Comparison of ENCODE assay signal across 10 cellular contexts in the genomic region with DNA sequence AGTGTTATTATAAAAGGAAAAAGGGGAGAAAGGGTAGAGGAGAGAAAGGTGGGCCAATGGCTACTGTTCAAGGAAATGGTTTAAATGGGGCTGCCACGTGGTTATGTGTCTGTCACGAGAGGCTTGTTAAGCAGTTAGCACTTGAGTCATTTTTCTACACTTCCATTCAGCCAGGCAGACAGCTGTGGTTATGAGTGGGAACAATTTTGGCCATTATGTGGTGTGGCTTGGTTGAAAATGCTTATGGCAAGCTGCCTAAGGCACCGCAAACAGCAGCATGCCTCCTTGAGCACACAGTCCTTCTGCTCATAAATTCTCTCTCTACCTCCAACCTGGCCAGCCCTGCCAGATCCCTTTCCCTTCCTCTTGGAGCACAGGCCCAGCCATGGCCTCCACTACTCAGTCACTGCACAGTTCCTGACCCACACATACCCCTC. TPM values are rescaled to one million over a fixed set of nuclear protein-coding genes. Genes with fewer than 3 reads are reported as not detected.
A peak's percentile ranks its signal among the peaks of the same experiment; 100 is the strongest.
DNase-seq lines count a peak whose midpoint lies in the region; ATAC-seq lines count a peak whose summit lies in the region.
"Had no signal": no experiment of that assay in that cellular context is flagged by ENCODE, and none has a peak within 500 bp of the region (broad histone marks: within the 10 kb centered on the region; RNA-seq: fewer than 3 reads in every experiment).

No MANE protein-coding gene starts in this region.

- ATAC-seq in HG03025 (IDR thresholded peaks at IDR 0.05; ENCODE audit: low FRiP score, unreplicated experiment), result no peak

- DNase-seq in NCI-H1436 (lab: John Stamatoyannopoulos, UW) (peak; percentile 58), NCI-H1436 treated with DMSO at 0.1 percent for 48 hours (lab: John Stamatoyannopoulos, UW) (no peak), LHCN-M2 (ENCODE audit: low read depth) (peak; percentile 96), skeletal muscle cell (ENCODE audit: low read depth) (peak; percentile 19), NCI-H1694 treated with DMSO at 0.1 percent for 48 hours (lab: John Stamatoyannopoulos, UW) (no peak), hippocampal formation (lab: John Stamatoyannopoulos, UW) (no peak)
- DNase-seq in activated CD8-positive, alpha-beta memory T cell treated with anti-CD3 and anti-CD28 coated beads, Interleukin-2, amount 50 U/mL, for 4 hours, result peak; percentile 15

- no peak overlapping the region for H3K4me3 ChIP-seq in skeletal muscle cell (ENCODE audit: low read depth, low read length)

RNA-seq across cellular contexts. Expression of gene SRM, which starts 3.2 kb away (rescaled TPM):
- 71.1 and 78.6 TPM in 2 replicates for total RNA-seq in LHCN-M2 (2014; rRNA removed)
- 199 TPM for polyA plus RNA-seq in LHCN-M2 (2012)

RNA-seq across cellular contexts. Expression of gene MASP2, which starts 15.9 kb away (rescaled TPM):
- total RNA-seq in LHCN-M2 (2014; rRNA removed), result 0.26 TPM in 1 of 2 replicates, not detected in the other
- polyA plus RNA-seq in LHCN-M2 (2012), result 0.18 TPM
- total RNA-seq: kidney epithelial cell had no signal
- polyA plus RNA-seq: AG04450 had no signal

RNA-seq across cellular contexts. Expression of gene EXOSC10, which starts 36.7 kb away (rescaled TPM):
- 55.8 and 62.1 TPM in 2 replicates for total RNA-seq in LHCN-M2 (2014; rRNA removed)
- 30.3 TPM for polyA plus RNA-seq in LHCN-M2 (2012)

RNA-seq across cellular contexts. Expression of gene TARDBP, which starts 50.5 kb away (rescaled TPM):
- 61.0 and 68.9 TPM in 2 replicates for total RNA-seq in LHCN-M2 (2014; rRNA removed)
- 127 TPM for polyA plus RNA-seq in LHCN-M2 (2012)

Comparison
In these comparisons a context has a peak if more than half of its experiments do, and no peak if none do; other contexts are left out.
1. DNase-seq: peak in NCI-H1436 (single experiment), LHCN-M2 (single experiment), activated CD8-positive, alpha-beta memory T cell treated with anti-CD3 and anti-CD28 coated beads, Interleukin-2, amount 50 U/mL, for 4 hours (single experiment) and skeletal muscle cell (single experiment); none in NCI-H1436 treated with DMSO at 0.1 percent for 48 hours (single experiment), NCI-H1694 treated with DMSO at 0.1 percent for 48 hours (single experiment) and hippocampal formation (0 of 2).